ENCODE assay signal across 9 cellular contexts in genomic region chr1:36703526-36704208, GRCh38.
DNase-seq lines count a peak whose midpoint lies in the region; ATAC-seq and TF ChIP-seq lines count a peak whose summit lies in the region.
"Had no signal": no experiment of that assay in that cellular context is flagged by ENCODE, and none has a peak within 500 bp of the region (broad histone marks: within the 10 kb centered on the region; RNA-seq: fewer than 3 reads in every experiment).

No MANE protein-coding gene starts in this region.

- TF ChIP-seq CTCF in HCT116 (IDR thresholded peaks at IDR 0.05 in 2 of 3, conservative IDR thresholded peaks at IDR 0.05 in 1 of 3; ENCODE audit: borderline replicate concordance in 1 of 3, insufficient read depth in 1 of 3, low read depth in 2 of 3, low read length in 2 of 3) (peak; percentile 80 to 97 (median 91)), activated B cell treated with CpG ODN at 0.5 μM for 24 hours (IDR thresholded peaks at IDR 0.05) (peak; percentile 47)

- RAD21 ChIA-PET in HCT116 (lab: Charles Lee; ENCODE audit: low non-redundant PET in 1 of 2, low total read pairs in 2 of 2, uncharacterized antibody in 2 of 2, unreplicated experiment in 2 of 2): no interaction called here

- no peaks in the 10 kb centered on the region for H3K36me3 Mint-ChIP-seq in CD4-positive, CD25-positive, alpha-beta regulatory T cell
- H3K36me3 Mint-ChIP-seq in activated B cell treated with CpG ODN at 0.5 μM for 24 hours (ENCODE audit: low read depth): no peaks in the 10 kb centered on the region

- peaks cover 14% of the 10 kb centered on the region for H3K27me3 Mint-ChIP-seq in CD4-positive, CD25-positive, alpha-beta regulatory T cell
- H3K27me3 Mint-ChIP-seq in activated B cell treated with CpG ODN at 0.5 μM for 24 hours: peaks cover 34% of the 10 kb centered on the region

- no peak overlapping the region for H3K27ac ChIP-seq in CD4-positive, CD25-positive, alpha-beta regulatory T cell (ENCODE audit: insufficient read depth, low read length, poor library complexity, severe bottlenecking)
- H3K27ac ChIP-seq in HCT116 (ENCODE audit: low read depth, low read length): no peak overlapping the region

- H3K27ac Mint-ChIP-seq in CD4-positive, CD25-positive, alpha-beta regulatory T cell: no peak overlapping the region
- H3K27ac Mint-ChIP-seq in activated B cell treated with CpG ODN at 0.5 μM for 24 hours: no peak overlapping the region
- H3K27ac Mint-ChIP-seq: stimulated activated naive CD8-positive, alpha-beta T cell treated with anti-CD3 and anti-CD28 coated beads, Interleukin-15, Interleukin-2, amounts not matched to agents 100 ng/mL and 50 ng/mL, for 24 hours had no signal

- POLR2A ChIA-PET in HCT116 (lab: Charles Lee): no interaction called here
- POLR2A ChIA-PET in activated B cell treated with CpG ODN at 0.5 μM for 24 hours (lab: Charles Lee): no interaction called here

- peak; percentile 94 for TF ChIP-seq RAD21 in HCT116 (IDR thresholded peaks at IDR 0.05; ENCODE audit: low read depth)

- no peaks in the 10 kb centered on the region for H3K36me3 ChIP-seq in CD4-positive, CD25-positive, alpha-beta regulatory T cell (ENCODE audit: control insufficient read depth, insufficient read depth, low read length)
- H3K36me3 ChIP-seq in HCT116 (ENCODE audit: control insufficient read depth in 1 of 2, insufficient read depth in 2 of 2, low read length in 2 of 2): no peaks in the 10 kb centered on the region

- peaks cover 0 to 6% (median 3%) of the 10 kb centered on the region in 4 donors for H3K4me1 Mint-ChIP-seq in CD4-positive, CD25-positive, alpha-beta regulatory T cell
- H3K4me1 Mint-ChIP-seq in activated B cell treated with CpG ODN at 0.5 μM for 24 hours: peaks cover 4% of the 10 kb centered on the region

- no peak overlapping the region for H3K4me3 Mint-ChIP-seq in CD4-positive, CD25-positive, alpha-beta regulatory T cell
- no peak overlapping the region for H3K4me3 Mint-ChIP-seq in activated B cell treated with CpG ODN at 0.5 μM for 24 hours
- H3K4me3 Mint-ChIP-seq: stimulated activated naive CD8-positive, alpha-beta T cell treated with anti-CD3 and anti-CD28 coated beads, Interleukin-15, Interleukin-2, amounts not matched to agents 100 ng/mL and 50 ng/mL, for 24 hours had no signal

- intact Hi-C loops in HCT116 (cut with micrococcal nuclease) (loop anchor here (1.0 to 5.0 kb wide), 3 partner anchors 324 to 731 kb away; no protein-coding TSS in a partner anchor), activated B cell treated with CpG ODN at 0.5 μM for 24 hours (cut with micrococcal nuclease) (loop anchor here (1.0 kb wide), 1 partner anchor 731 kb away; no protein-coding TSS in a partner anchor)

- ATAC-seq in CD4-positive, CD25-positive, alpha-beta regulatory T cell (ENCODE audit: low read depth in 2 of 2): peak in 1 of 2 donors; percentile 63
- ATAC-seq in HCT116: peak; percentile 98
- peak; percentile 80 for ATAC-seq in activated B cell treated with CpG ODN at 0.5 μM for 24 hours (ENCODE audit: low read depth)
- no peak for ATAC-seq in HG03045 (IDR thresholded peaks at IDR 0.05; ENCODE audit: unreplicated experiment)

- no TSS peak for BruUV-seq in HCT116 (replicated peaks; lab: Mats Ljungman, UMichigan)

- no peak for TF ChIP-seq POLR2A in HCT116 (IDR thresholded peaks at IDR 0.05; ENCODE audit: borderline replicate concordance, extremely low read depth, insufficient read depth, insufficient read length)

- H3K79me2 ChIP-seq in HCT116 (ENCODE audit: insufficient read depth, low read length): no peaks in the 10 kb centered on the region

- H3K9ac ChIP-seq in HCT116 (ENCODE audit: low read length): no peak overlapping the region

- peaks cover 0 to 2% (median 0%) of the 10 kb centered on the region in 7 donors for H3K9me3 Mint-ChIP-seq in CD4-positive, CD25-positive, alpha-beta regulatory T cell
- H3K9me3 Mint-ChIP-seq in activated B cell treated with CpG ODN at 0.5 μM for 24 hours: no peaks in the 10 kb centered on the region
- H3K9me3 Mint-ChIP-seq: stimulated activated naive CD8-positive, alpha-beta T cell treated with anti-CD3 and anti-CD28 coated beads, Interleukin-15, Interleukin-2, amounts not matched to agents 100 ng/mL and 50 ng/mL, for 24 hours had no signal

- CTCF ChIA-PET in HCT116 (lab: Charles Lee) (interaction anchor here (1.0 kb wide), 1 partner anchor 14 kb away, joined by 3 read pairs; no protein-coding TSS in a partner anchor), activated B cell treated with CpG ODN at 0.5 μM for 24 hours (lab: Charles Lee) (interaction anchor here (0.8 kb wide), 2 partner anchors 621 to 978 kb away, joined by 3 read pairs; no protein-coding TSS in a partner anchor)

- DNase-seq in CD4-positive, CD25-positive, alpha-beta regulatory T cell: peak in 2 of 3 donors; percentile 20 to 68
- DNase-seq in HCT116 (ENCODE audit: low read depth, low spot score) (peak; percentile 58), NCI-H226 (peak; percentile 27), activated B cell treated with CpG ODN at 0.5 μM for 24 hours (peak; percentile 51), cerebellum (ENCODE audit: low spot score) (peak; percentile 62), left kidney (ENCODE audit: low read depth, low spot score) (peak; percentile 91)
- DNase-seq in stimulated activated CD4-positive, alpha-beta T cell treated with anti-CD3 and anti-CD28 coated beads, Interleukin-4, amount 100 ng/mL, for 1 hour: peak; percentile 59

- no peaks in the 10 kb centered on the region for H4K20me1 ChIP-seq in HCT116 (ENCODE audit: insufficient read depth)

- no peaks in the 10 kb centered on the region for H3K4me1 ChIP-seq in CD4-positive, CD25-positive, alpha-beta regulatory T cell (ENCODE audit: control insufficient read depth, insufficient read depth, low read length, poor library complexity, severe bottlenecking)
- H3K4me1 ChIP-seq in HCT116 (ENCODE audit: control insufficient read depth in 1 of 2, insufficient read depth in 2 of 2, low read length in 2 of 2): peaks cover 0 to 9% of the 10 kb centered on the region in 2 experiments; a peak in 2 of 4 replicates

- no peaks in the 10 kb centered on the region for H3K9me2 ChIP-seq in HCT116 (ENCODE audit: insufficient read depth)

- no peaks in the 10 kb centered on the region for H3K9me3 ChIP-seq in CD4-positive, CD25-positive, alpha-beta regulatory T cell (ENCODE audit: control insufficient read depth in 2 of 2, low read length in 2 of 2)
- H3K9me3 ChIP-seq in HCT116 (ENCODE audit: control insufficient read depth in 1 of 2, insufficient read depth in 1 of 2, low read depth in 1 of 2, low read length in 2 of 2): no peaks in the 10 kb centered on the region

- H3K4me2 ChIP-seq in HCT116 (ENCODE audit: low read length): peak overlapping the region; percentile 20

- H2AFZ ChIP-seq in HCT116 (ENCODE audit: low read depth, low read length, poor library complexity, severe bottlenecking): peak overlapping the region; percentile 79

- no peak overlapping the region for H3K4me3 ChIP-seq in CD4-positive, CD25-positive, alpha-beta regulatory T cell (ENCODE audit: low read depth, low read length)
- H3K4me3 ChIP-seq in HCT116 (replicated peaks in 1 of 2; ENCODE audit: low read depth in 1 of 2, low read length in 2 of 2): no peak overlapping the region

- no peaks in the 10 kb centered on the region for H3K27me3 ChIP-seq in CD4-positive, CD25-positive, alpha-beta regulatory T cell (ENCODE audit: control insufficient read depth, insufficient read depth, low read length)
- H3K27me3 ChIP-seq in HCT116 (ENCODE audit: insufficient read depth, low read length): peaks cover 47% of the 10 kb centered on the region

TF ChIP-seq in HCT116, 20 proteins besides CTCF, POLR2A, EP300 and RAD21 (continues in another document):
- TF ChIP-seq ZNF274 (IDR thresholded peaks at IDR 0.05; ENCODE audit: low read depth, low read length): no peak
- no peak for TF ChIP-seq SIN3A (IDR thresholded peaks at IDR 0.05; ENCODE audit: low read depth)
- no peak for TF ChIP-seq SRF (IDR thresholded peaks at IDR 0.05; ENCODE audit: low read depth)
- TF ChIP-seq ATF3 (IDR thresholded peaks at IDR 0.05): no peak
- no peak for TF ChIP-seq CBX3 (IDR thresholded peaks at IDR 0.05; ENCODE audit: low read depth)
- TF ChIP-seq EGR1 (IDR thresholded peaks at IDR 0.05; ENCODE audit: low read depth): no peak
- TF ChIP-seq CEBPB (IDR thresholded peaks at IDR 0.05; ENCODE audit: low read depth): no peak
- TF ChIP-seq ELF1 (IDR thresholded peaks at IDR 0.05; ENCODE audit: borderline replicate concordance, low read depth): no peak
- peak; percentile 55 for TF ChIP-seq YY1 (IDR thresholded peaks at IDR 0.05; ENCODE audit: extremely low read depth, insufficient replicate concordance, low read depth, low read length)
- TF ChIP-seq MAX (IDR thresholded peaks at IDR 0.05): peak; percentile 70

Comparison
In these comparisons a context has a peak if more than half of its experiments do, and no peak if none do; other contexts are left out.
1. DNase-seq: peak in every context shown above with its lines; median percentile 91 in left kidney; 62 in cerebellum; 59 in stimulated activated CD4-positive, alpha-beta T cell treated with anti-CD3 and anti-CD28 coated beads, Interleukin-4, amount 100 ng/mL, for 1 hour; 58 in HCT116; 51 in activated B cell treated with CpG ODN at 0.5 μM for 24 hours; 44 in CD4-positive, CD25-positive, alpha-beta regulatory T cell; 27 in NCI-H226.